In the genomic region with DNA sequence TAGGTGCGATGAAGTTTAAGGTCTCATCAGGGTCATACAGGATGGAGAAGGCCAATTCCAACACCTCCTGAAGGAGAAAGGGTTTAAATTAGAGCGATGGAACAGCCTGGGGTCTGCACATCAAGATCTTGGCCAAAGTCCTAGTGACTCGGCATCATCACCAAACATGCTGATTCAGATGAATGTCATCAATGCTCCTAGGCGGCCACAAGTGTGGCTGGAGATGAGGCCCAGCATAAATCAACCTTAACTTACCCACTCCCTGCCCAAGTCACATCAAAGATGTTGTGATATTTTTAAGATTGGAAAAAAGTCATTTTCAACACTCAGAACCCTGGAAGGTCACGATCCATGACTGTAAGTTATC, we compare ENCODE assay signal across 26 cellular contexts. TPM values are rescaled to one million over a fixed set of nuclear protein-coding genes. Genes with fewer than 3 reads are reported as not detected.
A peak's percentile ranks its signal among the peaks of the same experiment; 100 is the strongest.
DNase-seq lines count a peak whose midpoint lies in the region; ATAC-seq, FAIRE-seq and TF ChIP-seq lines count a peak whose summit lies in the region.
"Had no signal": no experiment of that assay in that cellular context is flagged by ENCODE, and none has a peak within 500 bp of the region (broad histone marks: within the 10 kb centered on the region; RNA-seq: fewer than 3 reads in every experiment).

No MANE protein-coding gene starts in this region.

- H3K27ac ChIP-seq in PC-9 (0 out of 2 replicates have a peak overlapping the region, but pooled peaks have one; percentile 21), GM12878 (ENCODE audit: control insufficient read depth, insufficient read depth) (peak overlapping the region; percentile 10; the same call in 1 of the 2 replicates)
- H3K27ac ChIP-seq: esophagus muscularis mucosa, heart left ventricle, skin epidermis, thoracic aorta had no signal

- no peaks in the 10 kb centered on the region for H3K9me3 ChIP-seq in PC-9 (ENCODE audit: insufficient read depth, low read depth)
- no peaks in the 10 kb centered on the region for H3K9me3 ChIP-seq in GM12878 (replicated peaks; ENCODE audit: control insufficient read depth, insufficient read depth, low read length)
- H3K9me3 ChIP-seq: esophagus muscularis mucosa, heart left ventricle, thoracic aorta had no signal

- H3K36me3 ChIP-seq in PC-9 (ENCODE audit: low read depth) (peaks cover 12% of the 10 kb centered on the region; the same call in 1 of the 2 replicates), GM12878 (ENCODE audit: control insufficient read depth in 2 of 2, insufficient read depth in 2 of 2, low read length in 1 of 2) (peaks cover 23 to 45% of the 10 kb centered on the region in 2 experiments)

- no peak overlapping the region for H2AFZ ChIP-seq in PC-9
- H2AFZ ChIP-seq in GM12878 (ENCODE audit: control insufficient read depth, low read depth, low read length), result no peak overlapping the region

- RAD21 ChIA-PET in GM12878 (lab: Charles Lee; ENCODE audit: unreplicated experiment), result interaction anchor here (0.9 to 1.3 kb wide), 3 partner anchors 10 to 32 kb away, joined by 3 to 4 read pairs (median 3); no protein-coding TSS in a partner anchor

- ATAC-seq in stimulated activated naive CD8-positive, alpha-beta T cell treated with anti-CD3 and anti-CD28 coated beads, Interleukin-15, Interleukin-2, amounts not matched to agents 100 U/mL and 50 U/mL, for 24 hours, result no peak
- ATAC-seq in GM12878 (no peak), HG03565 (IDR thresholded peaks at IDR 0.05; ENCODE audit: unreplicated experiment) (no peak)
- ATAC-seq: activated CD4-positive, CD25-positive, alpha-beta regulatory T cell treated with anti-CD3 and anti-CD28 coated beads, Interleukin-2, amount 50 U/mL, for 24 hours; heart left ventricle had no signal

- H3K4me2 ChIP-seq in PC-9, result no peak overlapping the region
- no peak overlapping the region for H3K4me2 ChIP-seq in GM12878 (ENCODE audit: control insufficient read depth, insufficient read depth)

- TF ChIP-seq RAD21 in GM12878 (IDR thresholded peaks at IDR 0.05; ENCODE audit: insufficient read depth, low read depth, low read length), result no peak

- no peaks in the 10 kb centered on the region for H3K27me3 Mint-ChIP-seq in stimulated activated naive CD8-positive, alpha-beta T cell treated with anti-CD3 and anti-CD28 coated beads, Interleukin-15, Interleukin-2, amounts not matched to agents 100 ng/mL and 50 ng/mL, for 24 hours
- H3K27me3 Mint-ChIP-seq: naive B cell, progenitor cell of endocrine pancreas had no signal

- CTCF ChIA-PET in PC-9 (lab: Charles Lee), result no interaction called here
- CTCF ChIA-PET in GM12878 (lab: Yijun Ruan, JAX), result interaction anchor here (1.7 to 2.1 kb wide), 2 partner anchors 20 to 39 kb away, joined by 5 to 11 read pairs; no protein-coding TSS in a partner anchor

- intact Hi-C loops in PC-9 (cut with micrococcal nuclease; ENCODE audit: unreplicated experiment) (loop anchor here (2.0 kb wide), 1 partner anchor 38 kb away; a partner anchor contains a TSS), GM12878 (cut with micrococcal nuclease; ENCODE audit: unreplicated experiment) (no loop called here)

- no peak for DNase-seq in stimulated activated naive CD8-positive, alpha-beta T cell treated with anti-CD3 and anti-CD28 coated beads, Interleukin-15, Interleukin-2, amounts not matched to agents 100 U/mL and 50 U/mL, for 24 hours
- DNase-seq in PC-9 (no peak), GM12878 (ENCODE audit: low read depth, low spot score) (no peak), NK-92 (lab: John Stamatoyannopoulos, UW; ENCODE audit: unreplicated experiment) (no peak), GF-D8 (lab: John Stamatoyannopoulos, UW) (no peak)
- no peak for DNase-seq in effector CD8-positive, alpha-beta T cell (lab: John Stamatoyannopoulos, UW)
- DNase-seq: AML-193; amniotic stem cell; dorsolateral prefrontal cortex; heart left ventricle; islet precursor cell; MM.1S; naive B cell; NCI-H187 treated with DMSO at 0.1 percent for 48 hours; NCI-H446; SHP77; stimulated activated CD4-positive, alpha-beta T cell treated with anti-CD3 and anti-CD28 coated beads, Interleukin-4, amount 100 ng/mL, for 24 hours; stimulated activated CD8-positive, alpha-beta memory T cell treated with anti-CD3 and anti-CD28 coated beads, Interleukin-4, amount 100 ng/mL, for 48 hours had no signal

- TF ChIP-seq EP300 in GM12878 (IDR thresholded peaks at IDR 0.05; ENCODE audit: borderline replicate concordance in 1 of 2, control insufficient read depth in 1 of 2, low read depth in 2 of 2, low read length in 2 of 2), result no peak

- H3K9me2 ChIP-seq in PC-9 (ENCODE audit: insufficient read depth), result no peaks in the 10 kb centered on the region

- peaks cover 46% of the 10 kb centered on the region for H3K4me1 Mint-ChIP-seq in stimulated activated naive CD8-positive, alpha-beta T cell treated with anti-CD3 and anti-CD28 coated beads, Interleukin-15, Interleukin-2, amounts not matched to agents 100 ng/mL and 50 ng/mL, for 24 hours (ENCODE audit: low read depth)

- H3K9ac ChIP-seq in GM12878 (ENCODE audit: control insufficient read depth, insufficient read depth, low read length), result no peak overlapping the region

- peak overlapping the region; percentile 0 for H3K4me3 Mint-ChIP-seq in stimulated activated naive CD8-positive, alpha-beta T cell treated with anti-CD3 and anti-CD28 coated beads, Interleukin-15, Interleukin-2, amounts not matched to agents 100 ng/mL and 50 ng/mL, for 24 hours

- H3K36me3 Mint-ChIP-seq in stimulated activated naive CD8-positive, alpha-beta T cell treated with anti-CD3 and anti-CD28 coated beads, Interleukin-15, Interleukin-2, amounts not matched to agents 100 ng/mL and 50 ng/mL, for 24 hours (ENCODE audit: low read depth), result peaks cover 78% of the 10 kb centered on the region

- H3K4me3 ChIP-seq in PC-9 (no peak overlapping the region), GM12878 (no peak overlapping the region)
- H3K4me3 ChIP-seq: dorsolateral prefrontal cortex, esophagus muscularis mucosa, heart left ventricle, skin epidermis, thoracic aorta had no signal

- peak overlapping the region; percentile 61 for H3K27ac Mint-ChIP-seq in stimulated activated naive CD8-positive, alpha-beta T cell treated with anti-CD3 and anti-CD28 coated beads, Interleukin-15, Interleukin-2, amounts not matched to agents 100 ng/mL and 50 ng/mL, for 24 hours
- H3K27ac Mint-ChIP-seq: progenitor cell of endocrine pancreas had no signal

- no peak for TF ChIP-seq POLR2A in GM12878 (IDR thresholded peaks at IDR 0.05; ENCODE audit: low read depth, low read length)

- BruUV-seq in PC-9 (replicated peaks; lab: Mats Ljungman, UMichigan), result no TSS peak
- no TSS peak for BruUV-seq in GM12878 (replicated peaks; lab: Mats Ljungman, UMichigan)

- SMC1A ChIA-PET in GM12878 (lab: Charles Lee; ENCODE audit: uncharacterized antibody, unreplicated experiment), result interaction anchor here (1.1 to 1.2 kb wide), 2 partner anchors 19 to 28 kb away, joined by 3 to 4 read pairs; no protein-coding TSS in a partner anchor

- in situ Hi-C loops in GM12878 (cut with MboI), result loop anchor here (5.0 to 25.0 kb wide), 2 partner anchors 33 to 557 kb away; a partner anchor contains a TSS

- H3K27me3 ChIP-seq in PC-9 (ENCODE audit: insufficient read depth, low read depth) (no peaks in the 10 kb centered on the region), GM12878 (replicated peaks in 1 of 2; ENCODE audit: control insufficient read depth in 2 of 2, insufficient read depth in 2 of 2, low read length in 1 of 2) (no peaks in the 10 kb centered on the region)
- H3K27me3 ChIP-seq: dorsolateral prefrontal cortex, heart left ventricle had no signal

- peaks cover 21% of the 10 kb centered on the region for H3K4me1 ChIP-seq in PC-9 (replicated peaks; ENCODE audit: insufficient read depth)
- H3K4me1 ChIP-seq in GM12878 (ENCODE audit: control insufficient read depth, insufficient read depth, low read length), result no peaks in the 10 kb centered on the region

- H3K9me3 Mint-ChIP-seq in stimulated activated naive CD8-positive, alpha-beta T cell treated with anti-CD3 and anti-CD28 coated beads, Interleukin-15, Interleukin-2, amounts not matched to agents 100 ng/mL and 50 ng/mL, for 24 hours, result no peaks in the 10 kb centered on the region
- H3K9me3 Mint-ChIP-seq: naive B cell had no signal

- no peak for TF ChIP-seq CTCF in PC-9 (conservative IDR thresholded peaks at IDR 0.05)
- no peak for TF ChIP-seq CTCF in GM12878 (IDR thresholded peaks at IDR 0.05 in 2 of 3, conservative IDR thresholded peaks at IDR 0.05 in 1 of 3; ENCODE audit: control insufficient read depth in 2 of 3, extremely low read depth in 1 of 3, insufficient read depth in 1 of 3, low read depth in 3 of 3, low read length in 3 of 3)

- FAIRE-seq in GM12878 (lab: Jason Lieb, UNC), result no peak
- FAIRE-seq: H1 had no signal

- 98% methylated on average over 5 of the region's 5 CpGs for WGBS in GM12878 (ENCODE audit: insufficient coverage, insufficient replicate concordance, low lambda C conversion rate, missing lambda C conversion rate)

- H3K79me2 ChIP-seq in PC-9 (ENCODE audit: low read depth) (0 out of 2 replicates have a peak, but pooled peaks cover 2% of the 10 kb centered on the region), GM12878 (ENCODE audit: control insufficient read depth, insufficient read depth, low read length) (peaks cover 3% of the 10 kb centered on the region)

- H3F3A ChIP-seq in PC-9 (ENCODE audit: insufficient read depth, low read depth), result peaks cover 26% of the 10 kb centered on the region

- H4K20me1 ChIP-seq in PC-9 (ENCODE audit: insufficient read depth), result peaks cover 11% of the 10 kb centered on the region; the same call in 1 of the 2 replicates
- no peaks in the 10 kb centered on the region for H4K20me1 ChIP-seq in GM12878 (ENCODE audit: control insufficient read depth, insufficient read depth)

- POLR2A ChIA-PET in PC-9 (lab: Charles Lee; ENCODE audit: unreplicated experiment) (interaction anchor here (0.6 kb wide), 3 partner anchors 33 to 1250 kb away, joined by 4 to 8 read pairs (median 7); no protein-coding TSS in a partner anchor), GM12878 (lab: Charles Lee) (no interaction called here)

RNA-seq across cellular contexts. Expression of a gene that starts 37.5 kb away (rescaled TPM):
- total RNA-seq in PC-9 (2021), result 29.4 and 32.1 TPM in 2 replicates
- 38.6 and 41.0 TPM in 2 replicates for total RNA-seq in GM12878 (2013; cell fraction: nucleolus; rRNA removed)
- total RNA-seq in GM12878 (2014; rRNA removed), result 32.8 and 40.2 TPM in 2 replicates
- 25.9 and 26.7 TPM in 2 replicates for total RNA-seq in GM12878 (2014; rRNA removed; fragmentation: Illumina TruSeq; extraction: Trizol)
- total RNA-seq in GM12878 (2021), result 37.3 and 38.5 TPM in 2 replicates
- 17.4 TPM for polyA plus RNA-seq in GM12878 (2011; ENCODE audit: low read depth)
- 25.8 and 40.0 TPM in 2 replicates for polyA plus RNA-seq in GM12878 (2011; rRNA removed)
- 53.1 and 57.0 TPM in 2 replicates for polyA plus RNA-seq in GM12878 (2011; cell fraction: cytosol; rRNA removed)
- 62.7 and 67.3 TPM in 2 replicates for polyA plus RNA-seq in GM12878 (2011; cell fraction: nucleus; rRNA removed)
- 19.1 and 20.4 TPM in 2 replicates for polyA plus RNA-seq in GM12878 (2012)
- 39.6 and 43.8 TPM in 2 replicates for polyA plus RNA-seq in GM12878 (2014; fragmentation: Illumina TruSeq; extraction: Trizol)
- 10 to 100 TPM; 14.2 to 14.8 TPM for polyA plus RNA-seq in GM12878 (2014; fragmentation: Nextera tagmentation; extraction: Ambion mirVana)
- 37.4 and 37.9 TPM in 2 replicates for polyA plus RNA-seq in GM12878 (2014; rRNA removed)
- 10 to 100 TPM; 36.0 to 38.5 TPM for polyA plus RNA-seq in GM12878 (2016; fragmentation: Nextera tagmentation; extraction: Ambion mirVana)
- polyA minus RNA-seq in GM12878 (2011; rRNA and poly(A)+ RNA removed), result 55.2 and 55.7 TPM in 2 replicates
- 17.6 and 23.6 TPM in 2 replicates for polyA minus RNA-seq in GM12878 (2011; cell fraction: cytosol; rRNA and poly(A)+ RNA removed)
- 17.5 and 29.4 TPM in 2 replicates for polyA minus RNA-seq in GM12878 (2011; cell fraction: nucleus; rRNA and poly(A)+ RNA removed)
